Comparison of ENCODE assay signal across 1 cellular context in the genomic region with DNA sequence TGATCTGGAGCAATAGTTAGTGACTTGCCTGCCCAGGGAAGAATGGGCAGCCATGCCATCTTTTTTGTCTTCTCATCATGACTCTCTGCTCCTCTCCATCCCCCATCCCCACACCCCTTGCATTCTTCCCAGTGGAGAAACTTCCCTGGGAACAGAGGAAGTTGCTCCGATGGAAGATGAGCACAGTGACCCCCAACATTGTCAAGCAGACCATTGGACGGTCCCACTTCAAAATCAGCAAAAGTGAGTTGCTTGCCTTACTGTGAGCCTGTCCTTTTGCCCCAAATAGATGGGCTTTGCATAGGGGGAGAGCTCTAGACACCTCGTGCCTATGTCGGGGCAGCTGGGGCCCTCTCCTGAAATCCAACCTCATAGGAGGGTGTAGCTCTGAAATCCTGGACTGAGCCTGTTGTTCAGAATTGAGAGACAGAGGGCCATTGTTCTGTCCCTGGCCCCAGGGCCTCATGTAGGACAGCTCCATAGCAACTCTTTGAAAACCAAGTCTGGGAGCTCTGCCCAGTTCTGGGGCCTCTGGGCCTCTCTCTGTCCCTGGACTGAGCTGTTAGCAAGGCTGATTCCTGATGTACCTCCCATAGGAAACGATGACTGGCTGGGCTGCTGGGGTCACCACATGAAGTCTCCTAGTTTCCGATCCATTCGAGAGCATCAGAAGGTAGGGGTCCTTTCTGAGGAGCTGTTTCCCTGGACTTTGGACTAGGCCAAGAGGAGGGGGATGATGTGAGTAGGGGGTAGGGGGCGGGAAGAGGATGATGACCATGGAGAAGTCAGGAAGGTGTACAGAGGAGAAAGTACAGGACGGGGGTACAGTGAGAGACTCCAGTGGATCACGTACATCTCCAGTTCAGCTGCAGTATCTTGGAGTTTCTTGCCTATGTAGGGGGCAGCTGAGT.
TF ChIP-seq lines count a peak whose summit lies in the region.

No MANE protein-coding gene starts in this region.

TF ChIP-seq in GM12878, 131 proteins besides CTCF, POLR2A, EP300 and RAD21:
- no peak for TF ChIP-seq ATF7 (IDR thresholded peaks at IDR 0.05; ENCODE audit: low read depth)
- no peak for TF ChIP-seq KDM1A (IDR thresholded peaks at IDR 0.05; ENCODE audit: borderline replicate concordance)
